16 cellular contexts compared by ENCODE assay signal in genomic region chr1:224057461-224058199, GRCh38. TPM values are rescaled to one million over a fixed set of nuclear protein-coding genes. Genes with fewer than 3 reads are reported as not detected.
DNase-seq lines count a peak whose midpoint lies in the region; ATAC-seq, FAIRE-seq and TF ChIP-seq lines count a peak whose summit lies in the region.
"Had no signal": no experiment of that assay in that cellular context is flagged by ENCODE, and none has a peak within 500 bp of the region (broad histone marks: within the 10 kb centered on the region; RNA-seq: fewer than 3 reads in every experiment).

No MANE protein-coding gene starts in this region.

- peaks cover 3% of the 10 kb centered on the region for H3F3A ChIP-seq in SK-N-SH (replicated peaks; ENCODE audit: insufficient read depth)

- CTCF ChIA-PET in HepG2 (lab: Yijun Ruan, JAX; ENCODE audit: low intra/inter-chr PET ratio, low total read pairs) (no interaction called here), SK-N-SH (lab: Yijun Ruan, JAX) (no interaction called here)

- no peak for TF ChIP-seq RAD21 in HepG2 (CRISPR knock-in tag; IDR thresholded peaks at IDR 0.05)
- TF ChIP-seq RAD21 in SK-N-SH (IDR thresholded peaks at IDR 0.05; ENCODE audit: low read length) = no peak

- H4K20me1 ChIP-seq in HepG2 (ENCODE audit: insufficient read depth, low read length) (no peaks in the 10 kb centered on the region), SK-N-SH (ENCODE audit: insufficient read depth) (no peaks in the 10 kb centered on the region)
- H4K20me1 ChIP-seq: BLaER1 treated with 17β-estradiol and CSF1 and Interleukin-3, amounts not matched to agents 10 nM and 100 nM had no signal

- H2AFZ ChIP-seq in ACC112 (ENCODE audit: low read length, unreplicated experiment) (no peak overlapping the region), HepG2 (ENCODE audit: low read length) (no peak overlapping the region), SK-N-SH (ENCODE audit: low read depth) (no peak overlapping the region)

- H3K4me1 ChIP-seq in ACC112 (ENCODE audit: control insufficient read depth, insufficient read depth, low read length, unreplicated experiment) = peaks cover 20% of the 10 kb centered on the region
- H3K4me1 ChIP-seq in RWPE2 (ENCODE audit: insufficient read depth, poor library complexity, severe bottlenecking) = peaks cover 14% of the 10 kb centered on the region
- peaks cover 15% of the 10 kb centered on the region for H3K4me1 ChIP-seq in HepG2 (ENCODE audit: insufficient read depth, low read length)
- H3K4me1 ChIP-seq in colonic mucosa = no peaks in the 10 kb centered on the region
- H3K4me1 ChIP-seq in SK-N-SH (ENCODE audit: control insufficient read depth in 1 of 2, insufficient read depth in 2 of 2, low read depth in 1 of 2, low read length in 1 of 2) = no peaks in the 10 kb centered on the region; a peak in 1 of 4 replicates
- H3K4me1 ChIP-seq: HAP-1 had no signal

- intact Hi-C loops in HepG2 (cut with micrococcal nuclease; ENCODE audit: unreplicated experiment) (no loop called here), colonic mucosa (cut with DNase I) (no loop called here)

- H3K27ac ChIP-seq in ACC112 (ENCODE audit: low read depth, low read length) (no peak overlapping the region), RWPE2 (ENCODE audit: poor library complexity, severe bottlenecking) (peak overlapping the region; percentile 70), HepG2 (ENCODE audit: extremely low read length, insufficient read depth, low read length) (no peak overlapping the region), colonic mucosa (no peak overlapping the region), SK-N-SH (ENCODE audit: low read depth in 2 of 2, low read length in 1 of 2) (no peak overlapping the region)
- H3K27ac ChIP-seq: BLaER1 treated with 17β-estradiol and CSF1 and Interleukin-3, amounts not matched to agents 10 nM and 100 nM; KMS-11 had no signal

- TF ChIP-seq POLR2A in HepG2 (IDR thresholded peaks at IDR 0.05; ENCODE audit: insufficient read depth in 1 of 2, low read depth in 2 of 2, low read length in 2 of 2) = no peak

- ATAC-seq in RWPE2 (ENCODE audit: low read depth) = peak; percentile 57
- peak; percentile 81 for ATAC-seq in HepG2

- no peaks in the 10 kb centered on the region for H3K9me2 ChIP-seq in SK-N-SH

- 16% methylated on average over 7 of the region's 7 CpGs for WGBS in HepG2 (ENCODE audit: low lambda C conversion rate)
- 81% methylated on average over 7 of the region's 7 CpGs for WGBS in SK-N-SH (ENCODE audit: low lambda C conversion rate)

- POLR2A ChIA-PET in HepG2 (lab: Yijun Ruan, JAX) = no interaction called here
- POLR2A ChIA-PET in SK-N-SH (lab: Yijun Ruan, JAX) = no interaction called here

- TF ChIP-seq EP300 in HepG2 (IDR thresholded peaks at IDR 0.05; ENCODE audit: low read depth in 2 of 2, low read length in 2 of 2) = no peak
- TF ChIP-seq EP300 in HepG2 (CRISPR knock-in tag; IDR thresholded peaks at IDR 0.05; ENCODE audit: borderline replicate concordance) = no peak
- TF ChIP-seq EP300 in SK-N-SH (IDR thresholded peaks at IDR 0.05; ENCODE audit: borderline replicate concordance in 1 of 2, low read depth in 1 of 2, low read length in 1 of 2) = no peak

- TF ChIP-seq CTCF in RWPE2 (IDR thresholded peaks at IDR 0.05; ENCODE audit: poor library complexity, severe bottlenecking) (no peak), epithelial cell of esophagus (IDR thresholded peaks at IDR 0.05; ENCODE audit: insufficient read depth, low read depth, low read length, missing control alignments) (no peak), HepG2 (CRISPR knock-in tag; IDR thresholded peaks at IDR 0.05) (no peak), colonic mucosa (IDR thresholded peaks at IDR 0.05) (no peak), SK-N-SH (IDR thresholded peaks at IDR 0.05) (no peak)

- in situ Hi-C loops in HepG2 (cut with HindIII; ENCODE audit: extremely low pct_ligation_motif_present, low pct_unique_long_range_greater_than_20kb) = no loop called here

- FAIRE-seq in HepG2 (lab: Jason Lieb, UNC) = no peak

- H3K79me2 ChIP-seq in ACC112 (ENCODE audit: control insufficient read depth, insufficient read depth, low read length, unreplicated experiment) (no peaks in the 10 kb centered on the region), HepG2 (ENCODE audit: insufficient read depth, low read length) (no peaks in the 10 kb centered on the region), SK-N-SH (ENCODE audit: insufficient read depth) (no peaks in the 10 kb centered on the region)

- H3K36me3 ChIP-seq in ACC112 (ENCODE audit: insufficient read depth, low read length) = no peaks in the 10 kb centered on the region
- H3K36me3 ChIP-seq in RWPE2 (ENCODE audit: low read depth) = no peaks in the 10 kb centered on the region
- H3K36me3 ChIP-seq in HepG2 (replicated peaks in 1 of 2; ENCODE audit: control insufficient read depth in 1 of 2, insufficient read depth in 2 of 2, low read length in 2 of 2) = no peaks in the 10 kb centered on the region
- no peaks in the 10 kb centered on the region for H3K36me3 ChIP-seq in colonic mucosa
- H3K36me3 ChIP-seq in SK-N-SH (replicated peaks in 1 of 2; ENCODE audit: control insufficient read depth in 1 of 2, insufficient read depth in 2 of 2, low read length in 1 of 2) = no peaks in the 10 kb centered on the region
- H3K36me3 ChIP-seq: BLaER1 treated with 17β-estradiol and CSF1 and Interleukin-3, amounts not matched to agents 10 nM and 100 nM; HAP-1; MG63 had no signal

- no TSS peak for BruUV-seq in HepG2 (replicated peaks; lab: Mats Ljungman, UMichigan)

- H3K9me3 ChIP-seq in RWPE2 (ENCODE audit: severe bottlenecking) = no peaks in the 10 kb centered on the region
- no peaks in the 10 kb centered on the region for H3K9me3 ChIP-seq in HepG2 (ENCODE audit: low read length)
- H3K9me3 ChIP-seq in colonic mucosa = no peaks in the 10 kb centered on the region
- H3K9me3 ChIP-seq in SK-N-SH = no peaks in the 10 kb centered on the region
- H3K9me3 ChIP-seq: MG63 had no signal

- H3K9ac ChIP-seq in HepG2 (ENCODE audit: insufficient read depth, low read depth, low read length) (no peak overlapping the region), colonic mucosa (ENCODE audit: low read depth in 2 of 2, low read length in 2 of 2) (no peak overlapping the region), SK-N-SH (no peak overlapping the region)
- H3K9ac ChIP-seq: BLaER1 treated with 17β-estradiol and CSF1 and Interleukin-3, amounts not matched to agents 10 nM and 100 nM; KMS-11 had no signal

- H3K4me3 ChIP-seq in ACC112 (ENCODE audit: low read depth, low read length) = peak overlapping the region; percentile 15; the same call in 1 of the 2 replicates
- H3K4me3 ChIP-seq in RWPE2 (ENCODE audit: severe bottlenecking) = no peak overlapping the region
- H3K4me3 ChIP-seq in epithelial cell of esophagus (ENCODE audit: low read length) = no peak overlapping the region
- H3K4me3 ChIP-seq in HepG2 (replicated peaks in 1 of 3; ENCODE audit: insufficient read depth in 1 of 3, low read depth in 2 of 3, low read length in 3 of 3) = no peak overlapping the region
- no peak overlapping the region for H3K4me3 ChIP-seq in colonic mucosa
- H3K4me3 ChIP-seq in SK-N-SH (ENCODE audit: low read depth in 2 of 2, low read length in 1 of 2) = no peak overlapping the region
- H3K4me3 ChIP-seq: BLaER1 treated with 17β-estradiol and CSF1 and Interleukin-3, amounts not matched to agents 10 nM and 100 nM; HAP-1; MG63 had no signal

- no peak for DNase-seq in RWPE2 (ENCODE audit: low spot score)
- DNase-seq in epithelial cell of esophagus (ENCODE audit: low read depth) = peak; percentile 56
- peak; percentile 15 for DNase-seq in HepG2 (ENCODE audit: low spot score)
- no peak for DNase-seq in NOMO-1 treated with DMSO at 0.1 percent for 48 hours (lab: John Stamatoyannopoulos, UW; ENCODE audit: unreplicated experiment)
- DNase-seq in colonic mucosa = no peak
- DNase-seq in NCI-H510A (lab: John Stamatoyannopoulos, UW) = no peak
- no peak for DNase-seq in SK-N-SH
- DNase-seq: 8988T, MG63, NCI-H1105, NCI-H187, Right ventricle myocardium superior had no signal

- H3K4me2 ChIP-seq in HepG2 (ENCODE audit: low read depth, low read length) (peak overlapping the region; percentile 11; the same call in 1 of the 2 replicates), SK-N-SH (no peak overlapping the region)
- H3K4me2 ChIP-seq: BLaER1 treated with 17β-estradiol and CSF1 and Interleukin-3, amounts not matched to agents 10 nM and 100 nM; KMS-11 had no signal

- H3K27me3 ChIP-seq in ACC112 (ENCODE audit: insufficient read depth, low read length) = no peaks in the 10 kb centered on the region
- H3K27me3 ChIP-seq in RWPE2 (ENCODE audit: insufficient read depth, poor library complexity, severe bottlenecking) = no peaks in the 10 kb centered on the region
- no peaks in the 10 kb centered on the region; a peak in 1 of 5 replicates for H3K27me3 ChIP-seq in HepG2 (ENCODE audit: control insufficient read depth in 1 of 2, insufficient read depth in 2 of 2, low read length in 2 of 2)
- no peaks in the 10 kb centered on the region for H3K27me3 ChIP-seq in colonic mucosa
- H3K27me3 ChIP-seq in SK-N-SH (ENCODE audit: insufficient read depth) = no peaks in the 10 kb centered on the region
- H3K27me3 ChIP-seq: BLaER1 treated with 17β-estradiol and CSF1 and Interleukin-3, amounts not matched to agents 10 nM and 100 nM; MG63 had no signal

RNA-seq across cellular contexts. Expression of gene FBXO28, which starts 56.3 kb away (rescaled TPM):
- total RNA-seq in HepG2 (2016; rRNA removed; fragmentation: Illumina TruSeq; extraction: Trizol) (29.1 and 38.2 TPM in 2 replicates), colonic mucosa (10 to 100 TPM; 35.1 to 42.7 TPM)
- total RNA-seq in HepG2 (2016; cell fraction: cytosol; rRNA removed; fragmentation: Illumina TruSeq; extraction: Trizol; ENCODE audit: low read depth) = 3.6 and 4.3 TPM in 2 replicates
- 29.7 and 37.5 TPM in 2 replicates for total RNA-seq in HepG2 (2016; cell fraction: insoluble cytoplasmic fraction; rRNA removed; fragmentation: Illumina TruSeq; extraction: Trizol)
- 12.9 and 13.7 TPM in 2 replicates for total RNA-seq in HepG2 (2016; cell fraction: membrane; rRNA removed; fragmentation: Illumina TruSeq; extraction: Trizol)
- total RNA-seq in HepG2 (2016; cell fraction: nucleus; rRNA removed; fragmentation: Illumina TruSeq; extraction: Trizol) = 20.6 and 25.7 TPM in 2 replicates
- polyA plus RNA-seq in HepG2 (2011; rRNA removed) (6.9 and 8.5 TPM in 2 replicates), SK-N-SH (2012; rRNA removed) (8.1 and 12.1 TPM in 2 replicates)
- polyA plus RNA-seq in HepG2 (2011; cell fraction: cytosol; rRNA removed) = 5.0 and 5.6 TPM in 2 replicates
- 5.5 and 6.6 TPM in 2 replicates for polyA plus RNA-seq in HepG2 (2011; cell fraction: nucleus; rRNA removed)
- polyA plus RNA-seq in HepG2 (2012) = 7.4 and 8.5 TPM in 2 replicates
- polyA plus RNA-seq in HepG2 (2016; cell fraction: cytosol; fragmentation: Illumina TruSeq; extraction: Trizol; ENCODE audit: low read depth) = 1.5 and 2.2 TPM in 2 replicates
- polyA plus RNA-seq in HepG2 (2016; cell fraction: insoluble cytoplasmic fraction; fragmentation: Illumina TruSeq; extraction: Trizol; ENCODE audit: low read depth) = 25.0 and 28.7 TPM in 2 replicates
- polyA plus RNA-seq in HepG2 (2016; cell fraction: membrane; fragmentation: Illumina TruSeq; extraction: Trizol; ENCODE audit: low read depth) = 4.5 and 6.0 TPM in 2 replicates
- 18.0 and 25.6 TPM in 2 replicates for polyA plus RNA-seq in HepG2 (2016; cell fraction: nucleus; fragmentation: Illumina TruSeq; extraction: Trizol; ENCODE audit: insufficient read depth, low read depth)
- 9.9 and 23.9 TPM in 2 replicates for polyA minus RNA-seq in HepG2 (2011; rRNA and poly(A)+ RNA removed; ENCODE audit: low replicate concordance)
- 12.4 and 15.0 TPM in 2 replicates for polyA minus RNA-seq in HepG2 (2011; cell fraction: cytosol; rRNA and poly(A)+ RNA removed)
- 36.1 and 39.4 TPM in 2 replicates for polyA minus RNA-seq in HepG2 (2011; cell fraction: nucleus; rRNA and poly(A)+ RNA removed)
- polyA plus RNA-seq in SK-N-SH (2012; cell fraction: cytosol; rRNA removed) = 12.2 and 13.5 TPM in 2 replicates
- polyA plus RNA-seq in SK-N-SH (2012; cell fraction: nucleus; rRNA removed) = 6.4 and 11.4 TPM in 2 replicates

Comparison
In these comparisons a context has a peak if more than half of its experiments do, and no peak if none do; other contexts are left out.
1. DNase-seq: peak in epithelial cell of esophagus (single experiment) and HepG2 (single experiment); none in RWPE2 (single experiment), NOMO-1 treated with DMSO at 0.1 percent for 48 hours (single experiment), colonic mucosa (single experiment), NCI-H510A (single experiment) and SK-N-SH (single experiment).